Comparison of ENCODE assay signal across 11 cellular contexts in the genomic region with DNA sequence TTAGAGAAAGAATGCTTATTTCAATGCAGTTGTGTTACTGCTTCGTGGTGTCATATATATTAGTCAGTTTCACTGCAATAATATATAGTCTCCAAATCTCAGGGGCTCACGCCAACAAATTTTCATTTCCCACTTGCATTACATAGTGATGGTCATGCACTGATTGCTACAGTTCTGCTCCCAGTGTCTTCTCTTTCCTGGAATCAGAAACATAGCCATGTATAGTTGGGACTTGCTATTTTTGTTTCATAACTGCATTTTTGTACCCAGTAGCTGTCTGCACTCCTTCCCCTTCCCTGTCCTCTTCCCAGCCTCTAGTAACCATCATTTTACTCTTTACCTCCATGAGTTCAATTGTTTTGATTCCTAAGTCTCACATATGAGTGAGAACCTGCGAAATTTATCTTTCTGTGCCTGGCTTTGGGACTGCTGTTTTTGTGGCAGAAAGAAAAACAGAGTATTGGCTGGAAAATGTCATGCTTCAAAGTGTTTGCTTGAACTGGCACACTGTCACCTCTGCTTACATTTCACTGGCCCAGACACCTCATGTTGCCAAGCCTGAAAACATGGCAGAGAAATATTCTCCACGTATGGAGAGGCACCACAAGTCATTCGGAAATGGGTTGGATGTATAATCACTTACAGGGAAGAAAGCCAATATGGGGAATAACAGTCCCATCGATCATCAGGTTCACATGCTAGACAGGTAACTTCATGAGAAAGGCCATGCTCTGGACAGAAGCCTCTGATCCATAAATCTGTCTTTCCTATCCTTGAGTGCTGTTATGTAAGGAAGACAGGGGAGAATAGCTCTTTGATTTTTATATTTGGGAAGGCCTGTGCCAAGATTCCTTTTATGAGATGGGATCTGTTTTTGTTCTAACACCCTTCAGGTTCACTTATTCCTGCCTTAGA.
DNase-seq lines count a peak whose midpoint lies in the region; ATAC-seq and TF ChIP-seq lines count a peak whose summit lies in the region.
"Had no signal": no experiment of that assay in that cellular context is flagged by ENCODE, and none has a peak within 500 bp of the region (broad histone marks: within the 10 kb centered on the region; RNA-seq: fewer than 3 reads in every experiment).

No MANE protein-coding gene starts in this region.

- ATAC-seq in mucosa of descending colon (peak; percentile 20), GM21576 (IDR thresholded peaks at IDR 0.05; ENCODE audit: unreplicated experiment) (no peak), HG03039 (IDR thresholded peaks at IDR 0.05; ENCODE audit: unreplicated experiment) (no peak)

- no peaks in the 10 kb centered on the region for H3K9me3 ChIP-seq in Loucy (ENCODE audit: insufficient read depth, low read depth, low read length)
- no peaks in the 10 kb centered on the region for H3K9me3 ChIP-seq in colonic mucosa
- no peaks in the 10 kb centered on the region for H3K9me3 ChIP-seq in mucosa of descending colon
- H3K9me3 ChIP-seq: BE2C had no signal

- peaks cover 4% of the 10 kb centered on the region for H3K4me1 ChIP-seq in Loucy (ENCODE audit: insufficient read depth, low read length, poor library complexity, severe bottlenecking)
- H3K4me1 ChIP-seq in colonic mucosa: no peaks in the 10 kb centered on the region
- peaks cover 3% of the 10 kb centered on the region for H3K4me1 ChIP-seq in mucosa of descending colon (ENCODE audit: low read depth)
- H3K4me1 ChIP-seq: BE2C had no signal

- H3F3A ChIP-seq in Loucy (ENCODE audit: low read depth): no peaks in the 10 kb centered on the region

- H3K9ac ChIP-seq in Loucy (ENCODE audit: low read depth, low read length, poor library complexity, severe bottlenecking) (no peak overlapping the region), colonic mucosa (ENCODE audit: low read depth in 2 of 2, low read length in 2 of 2) (no peak overlapping the region)

- H4K20me1 ChIP-seq in Loucy (ENCODE audit: insufficient read depth, low read length, poor library complexity, severe bottlenecking): no peaks in the 10 kb centered on the region

- H3K36me3 ChIP-seq in Loucy (ENCODE audit: insufficient read depth, low read length): no peaks in the 10 kb centered on the region
- no peaks in the 10 kb centered on the region for H3K36me3 ChIP-seq in colonic mucosa
- H3K36me3 ChIP-seq in mucosa of descending colon (ENCODE audit: low read depth): no peaks in the 10 kb centered on the region
- H3K36me3 ChIP-seq: BE2C had no signal

- no peaks in the 10 kb centered on the region for H3K9me2 ChIP-seq in Loucy (replicated peaks; ENCODE audit: low read depth, low read length)

- H3K79me2 ChIP-seq in Loucy (ENCODE audit: insufficient read depth, low read length): no peaks in the 10 kb centered on the region

- no peak overlapping the region for H3K4me2 ChIP-seq in Loucy (ENCODE audit: low read depth, low read length, poor library complexity, severe bottlenecking)

- no peaks in the 10 kb centered on the region for H3K27me3 ChIP-seq in Loucy (ENCODE audit: insufficient read depth, low read length, poor library complexity, severe bottlenecking)
- no peaks in the 10 kb centered on the region for H3K27me3 ChIP-seq in colonic mucosa

- H3K4me3 ChIP-seq in Loucy (ENCODE audit: low read length, poor library complexity, severe bottlenecking): no peak overlapping the region
- H3K4me3 ChIP-seq in colonic mucosa: no peak overlapping the region
- no peak overlapping the region for H3K4me3 ChIP-seq in mucosa of descending colon

- 0 out of 2 replicates have a peak overlapping the region, but pooled peaks have one; percentile 43 for H2AFZ ChIP-seq in Loucy (ENCODE audit: low read length)

- intact Hi-C loops in colonic mucosa (cut with DNase I) (no loop called here), mucosa of descending colon (cut with DNase I, micrococcal nuclease) (no loop called here)

- DNase-seq in AG20443 (ENCODE audit: low spot score) (peak; percentile 38), colonic mucosa (no peak), mucosa of descending colon (no peak), DMS 273 treated with DMSO at 0.1 percent for 48 hours (lab: John Stamatoyannopoulos, UW) (no peak)
- DNase-seq in activated effector memory CD4-positive, alpha-beta T cell treated with anti-CD3 and anti-CD28 coated beads, Interleukin-2, amount 50 U/mL, for 16 hours: no peak
- DNase-seq: activated naive CD8-positive, alpha-beta T cell treated with anti-CD3 and anti-CD28 coated beads, Interleukin-2, amount 10 ng/mL, durations not matched to agents 7 days and 5 days; BE2C; NCI-H2171 had no signal

- TF ChIP-seq CTCF in Loucy (conservative IDR thresholded peaks at IDR 0.05; ENCODE audit: low read length) (no peak), colonic mucosa (IDR thresholded peaks at IDR 0.05) (no peak), mucosa of descending colon (IDR thresholded peaks at IDR 0.05) (no peak)

- H3K27ac ChIP-seq in colonic mucosa: peak overlapping the region; percentile 25
